In genomic region chr3:111315911-111316310, GRCh38 we compare ENCODE assay signal across 13 cellular contexts.
A peak's percentile ranks its signal among the peaks of the same experiment; 100 is the strongest.
DNase-seq lines count a peak whose midpoint lies in the region; ATAC-seq and TF ChIP-seq lines count a peak whose summit lies in the region.
"Had no signal": no experiment of that assay in that cellular context is flagged by ENCODE, and none has a peak within 500 bp of the region (broad histone marks: within the 10 kb centered on the region; RNA-seq: fewer than 3 reads in every experiment).

No MANE protein-coding gene starts in this region.

- BruUV-seq in A673 (replicated peaks; lab: Mats Ljungman, UMichigan) = no TSS peak

- CTCF ChIA-PET in A673 (lab: Charles Lee) = interaction anchor here (0.8 to 1.0 kb wide), 2 partner anchors 17 to 1784 kb away, joined by 3 read pairs; no protein-coding TSS in a partner anchor
- CTCF ChIA-PET in activated CD4-positive, alpha-beta T cell treated with anti-CD3 and anti-CD28 coated beads, Interleukin-2, amount 10 ng/mL, durations not matched to agents 7 days and 5 days (lab: Charles Lee) = no interaction called here

- H3K27me3 Mint-ChIP-seq in activated CD4-positive, alpha-beta T cell treated with anti-CD3 and anti-CD28 coated beads, Interleukin-2, amount 10 ng/mL, durations not matched to agents 7 days and 5 days = no peaks in the 10 kb centered on the region
- H3K27me3 Mint-ChIP-seq: activated CD8-positive, alpha-beta memory T cell treated with anti-CD3 and anti-CD28 coated beads, Interleukin-2, amount 10 ng/mL, durations not matched to agents 7 days and 5 days had no signal

- peaks cover 30% of the 10 kb centered on the region for H3K4me1 Mint-ChIP-seq in activated CD4-positive, alpha-beta T cell treated with anti-CD3 and anti-CD28 coated beads, Interleukin-2, amount 10 ng/mL, durations not matched to agents 7 days and 5 days

- POLR2A ChIA-PET in A673 (lab: Charles Lee; ENCODE audit: low non-redundant PET) = interaction anchor here (0.5 kb wide), 1 partner anchor 508 kb away, joined by 3 read pairs; no protein-coding TSS in a partner anchor
- POLR2A ChIA-PET in activated CD4-positive, alpha-beta T cell treated with anti-CD3 and anti-CD28 coated beads, Interleukin-2, amount 10 ng/mL, durations not matched to agents 7 days and 5 days (lab: Charles Lee) = interaction anchor here (0.7 kb wide), 1 partner anchor 12 kb away, joined by 4 read pairs; no protein-coding TSS in a partner anchor

- H3K4me3 ChIP-seq in A673 (ENCODE audit: low read depth, low read length, poor library complexity, severe bottlenecking) (no peak overlapping the region), fibroblast of the aortic adventitia (ENCODE audit: low read depth, low read length) (no peak overlapping the region)
- H3K4me3 ChIP-seq: tibial nerve had no signal

- peaks cover 2% of the 10 kb centered on the region for H3K36me3 Mint-ChIP-seq in activated CD4-positive, alpha-beta T cell treated with anti-CD3 and anti-CD28 coated beads, Interleukin-2, amount 10 ng/mL, durations not matched to agents 7 days and 5 days (ENCODE audit: low read depth)

- no peaks in the 10 kb centered on the region for H3K27me3 ChIP-seq in A673 (replicated peaks; ENCODE audit: insufficient read depth, low read depth, low read length, poor library complexity)
- H3K27me3 ChIP-seq: tibial nerve had no signal

- no peak overlapping the region for H3K27ac ChIP-seq in A673 (ENCODE audit: low read depth, low read length, poor library complexity, severe bottlenecking)
- H3K27ac ChIP-seq: HL-60, tibial nerve had no signal

- peak; percentile 30 for DNase-seq in A673 (ENCODE audit: low spot score)
- peak; percentile 69 for DNase-seq in HCEC 1CT
- peak; percentile 72 for DNase-seq in RPMI7951 (ENCODE audit: low read depth)
- DNase-seq in fibroblast of the aortic adventitia (ENCODE audit: low read depth) = peak; percentile 50
- DNase-seq in activated CD4-positive, alpha-beta T cell treated with anti-CD3 and anti-CD28 coated beads, Interleukin-2, amount 10 ng/mL, durations not matched to agents 7 days and 5 days = no peak
- no peak for DNase-seq in NCI-H774 (lab: John Stamatoyannopoulos, UW)
- DNase-seq: activated CD8-positive, alpha-beta memory T cell treated with anti-CD3 and anti-CD28 coated beads, Interleukin-2, amount 10 ng/mL, durations not matched to agents 7 days and 5 days; GF-D8 had no signal

- no peaks in the 10 kb centered on the region for H3K9me3 ChIP-seq in A673 (ENCODE audit: low read depth, low read length, poor library complexity, severe bottlenecking)
- H3K9me3 ChIP-seq: tibial nerve had no signal

- TF ChIP-seq CTCF in A673 (conservative IDR thresholded peaks at IDR 0.05; ENCODE audit: low read depth, low read length) = no peak
- no peak for TF ChIP-seq CTCF in fibroblast of the aortic adventitia (IDR thresholded peaks at IDR 0.05; ENCODE audit: insufficient read depth, low read length)

- no peaks in the 10 kb centered on the region for H3K36me3 ChIP-seq in A673 (ENCODE audit: insufficient read depth, low read length, poor library complexity, severe bottlenecking)
- H3K36me3 ChIP-seq: tibial nerve had no signal

- peaks cover 4% of the 10 kb centered on the region for H3K4me1 ChIP-seq in A673 (ENCODE audit: insufficient read depth, low read length, poor library complexity, severe bottlenecking)

- intact Hi-C loops in A673 (cut with micrococcal nuclease; ENCODE audit: unreplicated experiment) = no loop called here

- H3K27ac Mint-ChIP-seq in activated CD4-positive, alpha-beta T cell treated with anti-CD3 and anti-CD28 coated beads, Interleukin-2, amount 10 ng/mL, durations not matched to agents 7 days and 5 days = no peak overlapping the region
- H3K27ac Mint-ChIP-seq: activated CD8-positive, alpha-beta memory T cell treated with anti-CD3 and anti-CD28 coated beads, Interleukin-2, amount 10 ng/mL, durations not matched to agents 7 days and 5 days had no signal

- H3K9me3 Mint-ChIP-seq in activated CD4-positive, alpha-beta T cell treated with anti-CD3 and anti-CD28 coated beads, Interleukin-2, amount 10 ng/mL, durations not matched to agents 7 days and 5 days = peaks cover 5% of the 10 kb centered on the region

- no peak overlapping the region for H3K4me3 Mint-ChIP-seq in activated CD4-positive, alpha-beta T cell treated with anti-CD3 and anti-CD28 coated beads, Interleukin-2, amount 10 ng/mL, durations not matched to agents 7 days and 5 days
- H3K4me3 Mint-ChIP-seq: activated CD8-positive, alpha-beta memory T cell treated with anti-CD3 and anti-CD28 coated beads, Interleukin-2, amount 10 ng/mL, durations not matched to agents 7 days and 5 days had no signal

- ATAC-seq in HG02678 (IDR thresholded peaks at IDR 0.05; ENCODE audit: unreplicated experiment) = no peak
- no peak for ATAC-seq in GM18498 (IDR thresholded peaks at IDR 0.05; ENCODE audit: unreplicated experiment)
- ATAC-seq: activated CD8-positive, alpha-beta memory T cell treated with anti-CD3 and anti-CD28 coated beads, Interleukin-2, amount 10 ng/mL, durations not matched to agents 7 days and 5 days; Panc1 had no signal

Comparison
In these comparisons a context has a peak if more than half of its experiments do, and no peak if none do; other contexts are left out.
1. DNase-seq: peak in A673 (single experiment), HCEC 1CT (single experiment), RPMI7951 (single experiment) and fibroblast of the aortic adventitia (single experiment); none in activated CD4-positive, alpha-beta T cell treated with anti-CD3 and anti-CD28 coated beads, Interleukin-2, amount 10 ng/mL, durations not matched to agents 7 days and 5 days (single experiment) and NCI-H774 (single experiment).